In the genomic region with DNA sequence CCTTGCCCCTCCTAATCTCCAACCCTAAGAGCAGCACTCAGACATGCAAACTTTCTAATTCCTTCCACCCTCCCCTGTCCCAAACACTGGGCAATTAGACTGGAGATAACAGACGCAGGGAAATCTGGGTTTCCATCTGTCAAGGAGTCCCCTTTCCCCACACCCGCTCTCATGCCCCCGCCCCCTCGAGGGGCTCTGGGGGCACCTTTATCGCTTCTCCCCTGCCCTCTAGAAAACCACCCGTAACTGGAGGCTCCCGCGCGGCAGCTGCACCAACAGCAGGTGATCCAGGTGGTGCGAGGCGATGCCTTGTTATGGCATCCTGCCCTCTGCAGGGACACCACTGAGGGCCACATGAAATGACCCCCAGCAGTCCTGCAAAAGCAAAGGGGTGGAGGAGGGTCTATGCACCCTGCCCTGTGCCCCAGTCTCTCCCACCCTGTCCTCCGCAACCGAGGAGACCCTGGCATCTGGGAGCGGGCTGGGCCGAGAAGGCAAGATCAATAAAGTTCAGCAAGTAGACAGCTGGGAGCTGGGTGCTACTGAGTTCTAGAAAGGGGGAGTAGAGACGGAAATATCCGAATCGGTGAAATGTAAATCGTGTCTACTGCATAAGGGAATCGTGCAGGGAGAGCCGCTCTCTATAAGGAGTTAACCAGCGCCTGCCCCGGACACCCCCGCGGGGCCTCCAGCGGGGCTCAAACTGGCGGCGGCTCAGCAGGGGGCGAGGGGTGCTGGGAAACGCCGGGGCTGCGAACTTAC, we compare ENCODE assay signal across 1 cellular context.
TF ChIP-seq lines count a peak whose summit lies in the region.

No MANE protein-coding gene starts in this region.

TF ChIP-seq in HepG2, 621 proteins besides CTCF, POLR2A, EP300 and RAD21:
- no peak for TF ChIP-seq ZNF354B (CRISPR knock-in tag; IDR thresholded peaks at IDR 0.05)
- TF ChIP-seq ZFP62 (CRISPR knock-in tag; IDR thresholded peaks at IDR 0.05), result no peak
- no peak for TF ChIP-seq CENPT (CRISPR knock-in tag; IDR thresholded peaks at IDR 0.05; ENCODE audit: low read depth)
- no peak for TF ChIP-seq ZNF589 (CRISPR knock-in tag; conservative IDR thresholded peaks at IDR 0.05)
- no peak for TF ChIP-seq HDAC2 (CRISPR knock-in tag; IDR thresholded peaks at IDR 0.05)
- TF ChIP-seq, protein P1, sequence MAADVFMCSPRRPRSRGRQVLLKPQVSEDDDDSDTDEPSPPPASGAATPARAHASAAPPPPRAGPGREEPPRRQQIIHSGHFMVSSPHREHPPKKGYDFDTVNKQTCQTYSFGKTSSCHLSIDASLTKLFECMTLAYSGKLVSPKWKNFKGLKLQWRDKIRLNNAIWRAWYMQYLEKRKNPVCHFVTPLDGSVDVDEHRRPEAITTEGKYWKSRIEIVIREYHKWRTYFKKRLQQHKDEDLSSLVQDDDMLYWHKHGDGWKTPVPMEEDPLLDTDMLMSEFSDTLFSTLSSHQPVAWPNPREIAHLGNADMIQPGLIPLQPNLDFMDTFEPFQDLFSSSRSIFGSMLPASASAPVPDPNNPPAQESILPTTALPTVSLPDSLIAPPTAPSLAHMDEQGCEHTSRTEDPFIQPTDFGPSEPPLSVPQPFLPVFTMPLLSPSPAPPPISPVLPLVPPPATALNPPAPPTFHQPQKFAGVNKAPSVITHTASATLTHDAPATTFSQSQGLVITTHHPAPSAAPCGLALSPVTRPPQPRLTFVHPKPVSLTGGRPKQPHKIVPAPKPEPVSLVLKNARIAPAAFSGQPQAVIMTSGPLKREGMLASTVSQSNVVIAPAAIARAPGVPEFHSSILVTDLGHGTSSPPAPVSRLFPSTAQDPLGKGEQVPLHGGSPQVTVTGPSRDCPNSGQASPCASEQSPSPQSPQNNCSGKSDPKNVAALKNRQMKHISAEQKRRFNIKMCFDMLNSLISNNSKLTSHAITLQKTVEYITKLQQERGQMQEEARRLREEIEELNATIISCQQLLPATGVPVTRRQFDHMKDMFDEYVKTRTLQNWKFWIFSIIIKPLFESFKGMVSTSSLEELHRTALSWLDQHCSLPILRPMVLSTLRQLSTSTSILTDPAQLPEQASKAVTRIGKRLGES (CRISPR knock-in tag; IDR thresholded peaks at IDR 0.05; ENCODE audit: borderline replicate concordance), result no peak
- TF ChIP-seq ZNF329 (CRISPR knock-in tag; IDR thresholded peaks at IDR 0.05; ENCODE audit: low read depth), result no peak
- TF ChIP-seq AGO1 (IDR thresholded peaks at IDR 0.05; ENCODE audit: low read depth, low read length, poor library complexity, severe bottlenecking), result no peak
- no peak for TF ChIP-seq SNRNP70 (IDR thresholded peaks at IDR 0.05; ENCODE audit: low read depth, low read length)
- TF ChIP-seq FOSL1 (CRISPR knock-in tag; IDR thresholded peaks at IDR 0.05; ENCODE audit: borderline replicate concordance), result no peak
- no peak for TF ChIP-seq ZNF577 (CRISPR knock-in tag; IDR thresholded peaks at IDR 0.05; ENCODE audit: borderline replicate concordance, low read depth)
- no peak for TF ChIP-seq TBP (CRISPR knock-in tag; IDR thresholded peaks at IDR 0.05)
- no peak for TF ChIP-seq ZNF691 (CRISPR knock-in tag; IDR thresholded peaks at IDR 0.05; ENCODE audit: borderline replicate concordance, low read depth)
- no peak for TF ChIP-seq TRIM24 (CRISPR knock-in tag; IDR thresholded peaks at IDR 0.05)
